18 cellular contexts compared by ENCODE assay signal in the genomic region with DNA sequence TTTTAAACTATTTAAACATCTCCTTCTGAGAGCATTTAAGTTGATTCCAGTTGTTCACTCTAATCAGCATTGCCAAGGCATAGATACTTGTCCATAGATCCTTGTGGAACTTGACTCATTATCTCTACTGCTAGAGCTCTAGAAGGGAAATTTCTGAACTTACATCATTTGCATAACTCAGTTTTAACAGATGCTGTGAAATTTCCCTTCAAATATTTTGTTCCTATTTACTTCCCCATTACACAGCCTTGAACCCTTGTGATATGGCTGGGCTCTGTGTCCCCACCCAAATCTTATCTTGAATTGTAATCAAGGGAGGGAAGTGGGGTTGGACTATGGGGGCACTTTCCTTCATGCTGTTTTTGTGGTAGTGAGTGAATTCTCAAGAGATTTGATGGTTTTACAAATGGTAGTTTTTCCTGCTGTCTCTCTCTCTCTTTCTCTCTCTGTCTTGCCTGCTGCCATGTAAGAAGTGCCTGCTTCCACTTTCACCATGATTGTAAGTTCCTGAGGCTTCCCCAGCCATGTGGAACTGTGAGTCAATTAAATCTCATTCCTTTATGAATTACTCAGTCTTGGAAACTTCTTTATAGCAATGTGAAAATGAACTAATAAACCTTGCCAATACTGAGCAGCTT. TPM values are rescaled to one million over a fixed set of nuclear protein-coding genes. Genes with fewer than 3 reads are reported as not detected.
DNase-seq lines count a peak whose midpoint lies in the region; ATAC-seq and TF ChIP-seq lines count a peak whose summit lies in the region.
"Had no signal": no experiment of that assay in that cellular context is flagged by ENCODE, and none has a peak within 500 bp of the region (broad histone marks: within the 10 kb centered on the region; RNA-seq: fewer than 3 reads in every experiment).

No MANE protein-coding gene starts in this region.

- H3K36me3 Mint-ChIP-seq in GM23338 (ENCODE audit: low read depth), result no peaks in the 10 kb centered on the region
- H3K36me3 Mint-ChIP-seq: CD14-positive monocyte, IgD-negative memory B cell had no signal

- ATAC-seq in HG02870 (IDR thresholded peaks at IDR 0.05; ENCODE audit: unreplicated experiment), result no peak
- no peak for ATAC-seq in GM23338

- H3K36me3 ChIP-seq in PC-9 (ENCODE audit: low read depth) (no peaks in the 10 kb centered on the region), SJCRH30 (no peaks in the 10 kb centered on the region), GM23338 (ENCODE audit: insufficient read depth) (no peaks in the 10 kb centered on the region)

- H3K4me2 ChIP-seq in PC-9 (peak overlapping the region; percentile 27; the same call in 1 of the 2 replicates), GM23338 (no peak overlapping the region)
- H3K4me2 ChIP-seq: SK-N-SH had no signal

- intact Hi-C loops in PC-9 (cut with micrococcal nuclease; ENCODE audit: unreplicated experiment), result no loop called here

- POLR2A ChIA-PET in PC-9 (lab: Charles Lee; ENCODE audit: unreplicated experiment), result no interaction called here

- H3K4me1 ChIP-seq in PC-9 (replicated peaks; ENCODE audit: insufficient read depth), result no peaks in the 10 kb centered on the region
- H3K4me1 ChIP-seq in SJCRH30, result no peaks in the 10 kb centered on the region
- no peaks in the 10 kb centered on the region for H3K4me1 ChIP-seq in GM23338 (ENCODE audit: insufficient read depth)

- TF ChIP-seq CTCF in AG10803 (conservative IDR thresholded peaks at IDR 0.05; ENCODE audit: low read length) (no peak), PC-9 (conservative IDR thresholded peaks at IDR 0.05) (no peak), GM23338 (conservative IDR thresholded peaks at IDR 0.05; ENCODE audit: low read depth in 2 of 2) (no peak)

- no peak overlapping the region for H3K4me3 Mint-ChIP-seq in GM23338
- H3K4me3 Mint-ChIP-seq: B cell, CD14-positive monocyte, IgD-negative memory B cell had no signal

- H3K4me3 ChIP-seq in AG10803 (ENCODE audit: low read length) (no peak overlapping the region), PC-9 (no peak overlapping the region), SJCRH30 (no peak overlapping the region), GM23338 (no peak overlapping the region)

- H3K27ac ChIP-seq in PC-9 (no peak overlapping the region), SJCRH30 (no peak overlapping the region), GM23338 (ENCODE audit: low read depth) (no peak overlapping the region)

- H3K27me3 Mint-ChIP-seq in GM23338 (ENCODE audit: insufficient read depth, low read depth, poor library complexity), result peaks cover 4% of the 10 kb centered on the region

- CTCF ChIA-PET in PC-9 (lab: Charles Lee), result no interaction called here

- no peaks in the 10 kb centered on the region for H3K4me1 Mint-ChIP-seq in GM23338
- H3K4me1 Mint-ChIP-seq: CD14-positive monocyte, IgD-negative memory B cell had no signal

- H3F3A ChIP-seq in PC-9 (ENCODE audit: insufficient read depth, low read depth), result no peaks in the 10 kb centered on the region
- H3F3A ChIP-seq in GM23338 (replicated peaks; ENCODE audit: low read depth), result no peaks in the 10 kb centered on the region

- H3K9me3 ChIP-seq in PC-9 (ENCODE audit: insufficient read depth, low read depth), result no peaks in the 10 kb centered on the region
- no peaks in the 10 kb centered on the region for H3K9me3 ChIP-seq in SJCRH30 (replicated peaks)
- H3K9me3 ChIP-seq: SK-N-SH had no signal

- H3K27me3 ChIP-seq in PC-9 (ENCODE audit: insufficient read depth, low read depth), result peaks cover 88% of the 10 kb centered on the region
- no peaks in the 10 kb centered on the region for H3K27me3 ChIP-seq in SJCRH30
- H3K27me3 ChIP-seq in GM23338 (ENCODE audit: insufficient read depth), result no peaks in the 10 kb centered on the region

- H3K79me2 ChIP-seq in PC-9 (ENCODE audit: low read depth), result no peaks in the 10 kb centered on the region
- no peaks in the 10 kb centered on the region for H3K79me2 ChIP-seq in GM23338 (replicated peaks; ENCODE audit: insufficient read depth)

- H3K9me3 Mint-ChIP-seq in GM23338, result peaks cover 7% of the 10 kb centered on the region; the same call in 2 of the 3 replicates

- H3K27ac Mint-ChIP-seq in GM23338, result no peak overlapping the region
- H3K27ac Mint-ChIP-seq: B cell, IgD-negative memory B cell had no signal

- no TSS peak for BruUV-seq in PC-9 (replicated peaks; lab: Mats Ljungman, UMichigan)

- H4K20me1 ChIP-seq in PC-9 (ENCODE audit: insufficient read depth) (no peaks in the 10 kb centered on the region), GM23338 (replicated peaks; ENCODE audit: insufficient read depth) (no peaks in the 10 kb centered on the region)

- H2AFZ ChIP-seq in PC-9 (no peak overlapping the region), GM23338 (no peak overlapping the region)

- H3K9me2 ChIP-seq in PC-9 (ENCODE audit: insufficient read depth) (no peaks in the 10 kb centered on the region), GM23338 (ENCODE audit: insufficient read depth) (no peaks in the 10 kb centered on the region)
- H3K9me2 ChIP-seq: SK-N-SH had no signal

- DNase-seq in AG10803 (ENCODE audit: low read depth), result peak; percentile 16
- DNase-seq in LHCN-M2 (ENCODE audit: low read depth), result peak; percentile 20
- no peak for DNase-seq in PC-9
- DNase-seq in iris pigment epithelial cell (ENCODE audit: low read depth), result peak; percentile 9
- no peak for DNase-seq in SJCRH30
- no peak for DNase-seq in SW 1271 (lab: John Stamatoyannopoulos, UW)
- DNase-seq in GM23338 (ENCODE audit: low spot score), result no peak
- DNase-seq: MV-4-11, NCI-H1694, NCI-H2081, NCI-H2171, RPMI8226, SHP77 had no signal

TF ChIP-seq in GM23338, 12 proteins besides CTCF, POLR2A, EP300 and RAD21 (continues in another document):
- TF ChIP-seq CREB1 (CRISPR knock-in tag; IDR thresholded peaks at IDR 0.05; ENCODE audit: low read depth), result no peak
- no peak for TF ChIP-seq ZNF114 (CRISPR knock-in tag; IDR thresholded peaks at IDR 0.05)
- no peak for TF ChIP-seq NANOG (IDR thresholded peaks at IDR 0.05; ENCODE audit: borderline replicate concordance)
- no peak for TF ChIP-seq JUNB (IDR thresholded peaks at IDR 0.05; ENCODE audit: unreplicated experiment)
- TF ChIP-seq REST (IDR thresholded peaks at IDR 0.05; ENCODE audit: unreplicated experiment), result no peak

RNA-seq across cellular contexts. Expression of gene INSIG1, which starts 25.4 kb away (rescaled TPM):
- total RNA-seq in LHCN-M2 (2014; rRNA removed), result 84.6 and 105 TPM in 2 replicates
- polyA plus RNA-seq in LHCN-M2 (2012), result 63.1 TPM
- total RNA-seq in PC-9 (2021), result 75.7 and 103 TPM in 2 replicates
- 57.3 and 60.9 TPM in 2 replicates for total RNA-seq in SJCRH30 (2014; rRNA removed; shearing (Covaris generic))
- 106 and 131 TPM in 2 replicates for total RNA-seq in GM23338 (2014; rRNA removed; shearing (Covaris generic))
- polyA plus RNA-seq in GM23338 (2016; fragmentation: Nextera tagmentation; extraction: Ambion mirVana), result 70.3 and 71.5 TPM in 2 replicates

Comparison
In these comparisons a context has a peak if more than half of its experiments do, and no peak if none do; other contexts are left out.
1. DNase-seq: peak in AG10803 (single experiment), LHCN-M2 (single experiment) and iris pigment epithelial cell (single experiment); none in PC-9 (0 of 2), SJCRH30 (0 of 2), SW 1271 (0 of 2) and GM23338 (single experiment).